3 cellular contexts compared by ENCODE assay signal in the genomic region with DNA sequence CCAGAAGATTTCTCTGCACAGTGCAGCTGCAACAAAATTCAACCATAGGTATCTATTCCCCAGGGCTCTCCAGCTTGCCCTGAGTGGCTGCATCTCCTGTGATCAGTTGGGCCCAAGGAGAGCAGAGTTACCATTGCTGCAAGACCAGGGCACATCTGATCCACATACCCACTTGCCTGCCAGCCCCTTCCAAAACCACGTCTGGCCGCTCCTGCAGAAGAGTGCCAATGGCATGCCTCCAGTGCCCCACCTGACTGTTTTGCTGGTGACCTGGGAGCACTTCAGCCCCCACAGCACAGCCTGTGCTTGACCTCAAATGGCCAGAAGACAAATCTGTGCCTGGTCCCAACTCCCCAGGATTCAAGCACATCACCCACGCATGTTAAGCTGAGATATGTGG.
"Had no signal": no experiment of that assay in that cellular context is flagged by ENCODE, and none has a peak within 500 bp of the region (broad histone marks: within the 10 kb centered on the region; RNA-seq: fewer than 3 reads in every experiment).

No MANE protein-coding gene starts in this region.

- H3K4me3 ChIP-seq: GM12878 had no signal

- ATAC-seq: GM12878 had no signal

- DNase-seq: GDM1, GF-D8 had no signal
